In genomic region chr11:44949160-44950035, GRCh38 we compare ENCODE assay signal across 8 cellular contexts. TPM values are rescaled to one million over a fixed set of nuclear protein-coding genes. Genes with fewer than 3 reads are reported as not detected.
A peak's percentile ranks its signal among the peaks of the same experiment; 100 is the strongest.
DNase-seq lines count a peak whose midpoint lies in the region; ATAC-seq and TF ChIP-seq lines count a peak whose summit lies in the region.

No MANE protein-coding gene starts in this region.

- peak; percentile 42 to 80 (median 79) for DNase-seq in NCI-H1417 (lab: John Stamatoyannopoulos, UW)
- no peak for DNase-seq in NCI-H1417 treated with DMSO at 0.1 percent for 48 hours (lab: John Stamatoyannopoulos, UW)
- peak; percentile 47 to 75 (median 65) for DNase-seq in Peyer's patch
- no peak for DNase-seq in breast epithelium (ENCODE audit: low spot score in 2 of 2)
- DNase-seq in stimulated activated effector memory CD8-positive, alpha-beta T cell treated with anti-CD3 and anti-CD28 coated beads, Interleukin-12 subunit alpha, Interleukin-12 subunit beta, amount 100 ng/mL, for 72 hours (ENCODE audit: low spot score in 2 of 2): peak; percentile 13 to 77

- H3K4me3 Mint-ChIP-seq in stimulated activated effector memory CD8-positive, alpha-beta T cell treated with anti-CD3 and anti-CD28 coated beads, Interleukin-12 subunit alpha, Interleukin-12 subunit beta, amount 100 ng/mL, for 72 hours: peak overlapping the region; percentile 78

- H3K36me3 Mint-ChIP-seq in stimulated activated effector memory CD8-positive, alpha-beta T cell treated with anti-CD3 and anti-CD28 coated beads, Interleukin-12 subunit alpha, Interleukin-12 subunit beta, amount 100 ng/mL, for 72 hours: no peaks in the 10 kb centered on the region

- H3K4me1 Mint-ChIP-seq in stimulated activated effector memory CD8-positive, alpha-beta T cell treated with anti-CD3 and anti-CD28 coated beads, Interleukin-12 subunit alpha, Interleukin-12 subunit beta, amount 100 ng/mL, for 72 hours: peaks cover 53% of the 10 kb centered on the region

- H3K27ac ChIP-seq in Peyer's patch (peak overlapping the region; percentile 85 to 93 (median 90)), breast epithelium (peak overlapping the region; percentile 90 to 95), layer of hippocampus (ENCODE audit: low read depth, low read length) (peak overlapping the region; percentile 69)

- no peaks in the 10 kb centered on the region for H3K9me3 Mint-ChIP-seq in stimulated activated effector memory CD8-positive, alpha-beta T cell treated with anti-CD3 and anti-CD28 coated beads, Interleukin-12 subunit alpha, Interleukin-12 subunit beta, amount 100 ng/mL, for 72 hours

- peak; percentile 41 to 52 (median 50) for TF ChIP-seq CTCF in Peyer's patch (IDR thresholded peaks at IDR 0.05)
- TF ChIP-seq CTCF in breast epithelium (IDR thresholded peaks at IDR 0.05): peak; percentile 25 to 56 (median 31)

- H3K9me3 ChIP-seq in Peyer's patch: no peaks in the 10 kb centered on the region
- no peaks in the 10 kb centered on the region for H3K9me3 ChIP-seq in breast epithelium

- H3K4me1 ChIP-seq in Peyer's patch (peaks cover 0 to 28% (median 3%) of the 10 kb centered on the region in 4 donors), breast epithelium (peaks cover 0 to 4% of the 10 kb centered on the region in 2 donors)

- H3K27me3 ChIP-seq in Peyer's patch: no peaks in the 10 kb centered on the region
- H3K27me3 ChIP-seq in breast epithelium: no peaks in the 10 kb centered on the region
- H3K27me3 ChIP-seq in layer of hippocampus (ENCODE audit: control insufficient read depth, insufficient read depth, low read length): peaks cover 9% of the 10 kb centered on the region

- peak in 1 of 2 donors; percentile 9 for TF ChIP-seq POLR2A in Peyer's patch (IDR thresholded peaks at IDR 0.05)
- TF ChIP-seq POLR2A in breast epithelium (IDR thresholded peaks at IDR 0.05): no peak

- H3K4me3 ChIP-seq in Peyer's patch (peak overlapping the region; percentile 78 to 91 (median 86)), breast epithelium (peak overlapping the region; percentile 66 to 99 (median 91))

- intact Hi-C loops in breast epithelium (cut with DNase I; ENCODE audit: low total_unique reads): loop anchor here (5.0 kb wide), 1 partner anchor 797 kb away; no protein-coding TSS in a partner anchor

- ATAC-seq in stimulated activated effector memory CD8-positive, alpha-beta T cell treated with anti-CD3 and anti-CD28 coated beads, Interleukin-12 subunit alpha, Interleukin-12 subunit beta, amount 100 ng/mL, for 72 hours: peak; percentile 51
- no peak for ATAC-seq in HG02759 (IDR thresholded peaks at IDR 0.05; ENCODE audit: unreplicated experiment)
- ATAC-seq in HG03457 (IDR thresholded peaks at IDR 0.05; ENCODE audit: unreplicated experiment): no peak

- H3K27ac Mint-ChIP-seq in stimulated activated effector memory CD8-positive, alpha-beta T cell treated with anti-CD3 and anti-CD28 coated beads, Interleukin-12 subunit alpha, Interleukin-12 subunit beta, amount 100 ng/mL, for 72 hours: peak overlapping the region; percentile 68

- H3K36me3 ChIP-seq in Peyer's patch (no peaks in the 10 kb centered on the region), breast epithelium (no peaks in the 10 kb centered on the region)

RNA-seq across cellular contexts. Expression of gene TP53I11, which starts 1.3 kb away (rescaled TPM):
- total RNA-seq in Peyer's patch (100 to 1,000 TPM in 1 of 4 donors, 10 to 100 TPM in 3; 48.0 to 152 (median 69.9) TPM), breast epithelium (10 to 100 TPM; 30.7 to 91.1 (median 75.7) TPM)

Comparison
In these comparisons a context has a peak if more than half of its experiments do, and no peak if none do; other contexts are left out.
1. DNase-seq: peak in NCI-H1417 (3 of 3), Peyer's patch (3 of 3) and stimulated activated effector memory CD8-positive, alpha-beta T cell treated with anti-CD3 and anti-CD28 coated beads, Interleukin-12 subunit alpha, Interleukin-12 subunit beta, amount 100 ng/mL, for 72 hours (2 of 2); none in NCI-H1417 treated with DMSO at 0.1 percent for 48 hours (single experiment) and breast epithelium (0 of 2).
2. Peak in every context shown above with its lines, with median percentiles within 50 percentile points of each other: H3K27ac ChIP-seq.